In genomic region chr1:2391034-2391384, GRCh38 we compare ENCODE assay signal across 8 cellular contexts. TPM values are rescaled to one million over a fixed set of nuclear protein-coding genes. Genes with fewer than 3 reads are reported as not detected.
DNase-seq lines count a peak whose midpoint lies in the region; ATAC-seq and TF ChIP-seq lines count a peak whose summit lies in the region.

No MANE protein-coding gene starts in this region.

- no peaks in the 10 kb centered on the region for H3K9me3 ChIP-seq in CD4-positive, CD25-positive, alpha-beta regulatory T cell (ENCODE audit: control insufficient read depth in 2 of 2, low read length in 2 of 2)
- H3K9me3 ChIP-seq in ovary = no peaks in the 10 kb centered on the region

- H3K36me3 ChIP-seq in CD4-positive, CD25-positive, alpha-beta regulatory T cell (ENCODE audit: control insufficient read depth, insufficient read depth, low read length) = peaks cover 19% of the 10 kb centered on the region
- H3K36me3 ChIP-seq in ovary = no peaks in the 10 kb centered on the region

- ATAC-seq in CD4-positive, CD25-positive, alpha-beta regulatory T cell (ENCODE audit: low read depth in 2 of 2) = no peak
- peak; percentile 6 for ATAC-seq in GM19025 (IDR thresholded peaks at IDR 0.05; ENCODE audit: low read depth, unreplicated experiment)
- peak; percentile 9 for ATAC-seq in HG03280 (IDR thresholded peaks at IDR 0.05; ENCODE audit: unreplicated experiment)

- intact Hi-C loops in ovary (cut with DNase I) = no loop called here

- peak overlapping the region; percentile 86 to 98 (median 92) for H3K4me3 Mint-ChIP-seq in CD4-positive, CD25-positive, alpha-beta regulatory T cell

- TF ChIP-seq CTCF in WI38 (IDR thresholded peaks at IDR 0.05; ENCODE audit: low read depth, low read length) (no peak), fibroblast of the aortic adventitia (IDR thresholded peaks at IDR 0.05; ENCODE audit: insufficient read depth, low read length) (no peak), ovary (IDR thresholded peaks at IDR 0.05) (no peak)

- H3K27me3 Mint-ChIP-seq in CD4-positive, CD25-positive, alpha-beta regulatory T cell = no peaks in the 10 kb centered on the region

- no peak for TF ChIP-seq POLR2A in ovary (IDR thresholded peaks at IDR 0.05)

- H3K36me3 Mint-ChIP-seq in CD4-positive, CD25-positive, alpha-beta regulatory T cell = no peaks in the 10 kb centered on the region

- WGBS in ovary, 3 donors = 0 to 1% (median 0%) methylated on average over 16 to 31 of the region's 31 CpGs

- H3K4me1 ChIP-seq in CD4-positive, CD25-positive, alpha-beta regulatory T cell (ENCODE audit: control insufficient read depth, insufficient read depth, low read length, poor library complexity, severe bottlenecking) = peaks cover 32% of the 10 kb centered on the region
- H3K4me1 ChIP-seq in ovary (ENCODE audit: insufficient read depth) = peaks cover 11% of the 10 kb centered on the region

- peaks cover 0 to 44% (median 25%) of the 10 kb centered on the region in 4 donors for H3K4me1 Mint-ChIP-seq in CD4-positive, CD25-positive, alpha-beta regulatory T cell

- H3K9me3 Mint-ChIP-seq in CD4-positive, CD25-positive, alpha-beta regulatory T cell = no peaks in the 10 kb centered on the region

- DNase-seq in CD4-positive, CD25-positive, alpha-beta regulatory T cell = peak in 1 of 3 donors; percentile 19
- DNase-seq in fibroblast of the aortic adventitia (ENCODE audit: low read depth) = no peak
- DNase-seq in ovary = peak in 1 of 5 donors; percentile 43
- no peak for DNase-seq in NCI-H2171 (lab: John Stamatoyannopoulos, UW)
- DNase-seq in DMS114 treated with DMSO at 0.1 percent for 48 hours (lab: John Stamatoyannopoulos, UW; ENCODE audit: unreplicated experiment) = no peak

- H3K27me3 ChIP-seq in CD4-positive, CD25-positive, alpha-beta regulatory T cell (ENCODE audit: control insufficient read depth, insufficient read depth, low read length) = no peaks in the 10 kb centered on the region
- H3K27me3 ChIP-seq in ovary = no peaks in the 10 kb centered on the region

- peak overlapping the region; percentile 78 for H3K27ac ChIP-seq in CD4-positive, CD25-positive, alpha-beta regulatory T cell (ENCODE audit: insufficient read depth, low read length, poor library complexity, severe bottlenecking)
- peak overlapping the region; percentile 27 to 44 for H3K27ac ChIP-seq in ovary

- TF ChIP-seq EP300 in ovary (IDR thresholded peaks at IDR 0.05) = no peak

- H3K4me3 ChIP-seq in CD4-positive, CD25-positive, alpha-beta regulatory T cell (ENCODE audit: low read depth, low read length) = peak overlapping the region; percentile 26
- H3K4me3 ChIP-seq in WI38 (ENCODE audit: low read depth, low read length) (peak overlapping the region; percentile 90), fibroblast of the aortic adventitia (ENCODE audit: low read depth, low read length) (peak overlapping the region; percentile 93), ovary (peak overlapping the region; percentile 96)

- H3K27ac Mint-ChIP-seq in CD4-positive, CD25-positive, alpha-beta regulatory T cell = no peak overlapping the region

RNA-seq across cellular contexts. Expression of gene MORN1, which starts 0.3 kb away (rescaled TPM):
- total RNA-seq in CD4-positive, CD25-positive, alpha-beta regulatory T cell = 7.3 TPM
- 1 to 10 TPM; 1.3 to 3.2 (median 2.1) TPM for polyA plus RNA-seq in CD4-positive, CD25-positive, alpha-beta regulatory T cell
- total RNA-seq in fibroblast of the aortic adventitia (ENCODE audit: low replicate concordance) = 8.2 and 11.8 TPM in 2 replicates
- total RNA-seq in ovary = 10 to 100 TPM; 15.6 to 24.2 (median 17.8) TPM
- polyA plus RNA-seq in ovary = 1 to 10 TPM; 1.7 to 8.6 TPM

RNA-seq across cellular contexts. Expression of gene RER1, which starts 0.6 kb away (rescaled TPM):
- total RNA-seq in CD4-positive, CD25-positive, alpha-beta regulatory T cell = 91.3 TPM
- polyA plus RNA-seq in CD4-positive, CD25-positive, alpha-beta regulatory T cell = 100 to 1,000 TPM; 156 to 184 (median 173) TPM
- total RNA-seq in fibroblast of the aortic adventitia (ENCODE audit: low replicate concordance) = 98.1 and 439 TPM in 2 replicates
- 100 to 1,000 TPM in 3 of 7 donors, 10 to 100 TPM in 4; 51.0 to 130 (median 99.0) TPM for total RNA-seq in ovary
- polyA plus RNA-seq in ovary = 100 to 1,000 TPM in 1 of 2 donors, 10 to 100 TPM in 1; 66.0 to 224 TPM

RNA-seq across cellular contexts. Expression of gene PEX10, which starts 21.4 kb away (rescaled TPM):
- 7.6 TPM for total RNA-seq in CD4-positive, CD25-positive, alpha-beta regulatory T cell
- polyA plus RNA-seq in CD4-positive, CD25-positive, alpha-beta regulatory T cell = 1 to 10 TPM; 6.3 to 9.7 (median 8.4) TPM
- 12.8 and 24.9 TPM in 2 replicates for total RNA-seq in fibroblast of the aortic adventitia (ENCODE audit: low replicate concordance)
- 10 to 100 TPM; 14.4 to 25.9 (median 23.0) TPM for total RNA-seq in ovary
- 10 to 100 TPM; 14.5 to 19.3 TPM for polyA plus RNA-seq in ovary

Comparison
In these comparisons a context has a peak if more than half of its experiments do, and no peak if none do; other contexts are left out.
1. ATAC-seq: peak in GM19025 (single experiment) and HG03280 (single experiment); none in CD4-positive, CD25-positive, alpha-beta regulatory T cell (0 of 2).
2. H3K4me3 ChIP-seq: peak in every context shown above with its lines; median percentile 96 in ovary; 93 in fibroblast of the aortic adventitia; 90 in WI38; 26 in CD4-positive, CD25-positive, alpha-beta regulatory T cell.